22 cellular contexts compared by ENCODE assay signal in genomic region chr11:75631086-75631694, GRCh38. TPM values are rescaled to one million over a fixed set of nuclear protein-coding genes. Genes with fewer than 3 reads are reported as not detected.
"Had no signal": no experiment of that assay in that cellular context is flagged by ENCODE, and none has a peak within 500 bp of the region (broad histone marks: within the 10 kb centered on the region; RNA-seq: fewer than 3 reads in every experiment).

No MANE protein-coding gene starts in this region.

- H3K36me3 Mint-ChIP-seq: activated CD8-positive, alpha-beta memory T cell treated with anti-CD3 and anti-CD28 coated beads, Interleukin-2, amount 10 ng/mL, durations not matched to agents 7 days and 5 days; activated naive CD8-positive, alpha-beta T cell treated with anti-CD3 and anti-CD28 coated beads for 36 hours; mesothelial cell of epicardium; natural killer cell treated with Interleukin-12 subunit alpha and Interleukin-12 subunit beta and Interleukin-15 and Interleukin-18, amount 100 ng/mL, for 72 hours; WTC11 had no signal

- H3K9me3 Mint-ChIP-seq: activated CD4-positive, alpha-beta memory T cell treated with anti-CD3 and anti-CD28 coated beads, Interleukin-2, amount 10 ng/mL, durations not matched to agents 7 days and 5 days; activated naive CD8-positive, alpha-beta T cell treated with anti-CD3 and anti-CD28 coated beads for 36 hours; activated T-helper 17 cell treated with anti-CD3 and anti-CD28 coated beads, Interleukin-2, amount 50 U/mL, for 72 hours; immature natural killer cell; mesothelial cell of epicardium; natural killer cell treated with Interleukin-12 subunit alpha and Interleukin-12 subunit beta and Interleukin-15 and Interleukin-18, amount 100 ng/mL, for 72 hours; T-helper 2 cell treated with Interferon-gamma antibody and Interleukin-4, amounts not matched to agents 5 μg/mL and 100 μg/mL, for 36 hours; WTC11 had no signal

- H3K4me3 Mint-ChIP-seq: activated CD4-positive, alpha-beta memory T cell treated with anti-CD3 and anti-CD28 coated beads, Interleukin-2, amount 10 ng/mL, durations not matched to agents 7 days and 5 days; activated CD8-positive, alpha-beta memory T cell treated with anti-CD3 and anti-CD28 coated beads, Interleukin-2, amount 10 ng/mL, durations not matched to agents 7 days and 5 days; activated naive CD8-positive, alpha-beta T cell treated with anti-CD3 and anti-CD28 coated beads for 36 hours; activated T-helper 17 cell treated with anti-CD3 and anti-CD28 coated beads, Interleukin-2, amount 50 U/mL, for 72 hours; immature natural killer cell; mesothelial cell of epicardium; natural killer cell treated with Interleukin-12 subunit alpha and Interleukin-12 subunit beta and Interleukin-15 and Interleukin-18, amount 100 ng/mL, for 72 hours; T-helper 2 cell treated with Interferon-gamma antibody and Interleukin-4, amounts not matched to agents 5 μg/mL and 100 μg/mL, for 36 hours; WTC11 had no signal

- FAIRE-seq: endothelial cell of umbilical vein, TTC549 had no signal

- DNase-seq: activated CD4-positive, alpha-beta memory T cell treated with anti-CD3 and anti-CD28 coated beads, Interleukin-2, amount 10 ng/mL, durations not matched to agents 7 days and 5 days; activated CD4-positive, alpha-beta T cell treated with anti-CD3 and anti-CD28 coated beads for 4 hours; activated CD8-positive, alpha-beta memory T cell treated with anti-CD3 and anti-CD28 coated beads, Interleukin-2, amount 10 ng/mL, durations not matched to agents 7 days and 5 days; activated naive CD4-positive, alpha-beta T cell; activated naive CD8-positive, alpha-beta T cell treated with anti-CD3 and anti-CD28 coated beads for 36 hours; amygdala; dermis blood vessel endothelial cell; effector memory CD4-positive, alpha-beta T cell; immature natural killer cell; left cardiac atrium; nucleus accumbens; sigmoid colon; spleen; stimulated activated CD8-positive, alpha-beta memory T cell treated with anti-CD3 and anti-CD28 coated beads, Interleukin-4, amount 100 ng/mL, for 48 hours; stimulated activated naive CD4-positive, alpha-beta T cell had no signal

- H3K4me1 Mint-ChIP-seq: activated CD4-positive, alpha-beta memory T cell treated with anti-CD3 and anti-CD28 coated beads, Interleukin-2, amount 10 ng/mL, durations not matched to agents 7 days and 5 days; activated CD8-positive, alpha-beta memory T cell treated with anti-CD3 and anti-CD28 coated beads, Interleukin-2, amount 10 ng/mL, durations not matched to agents 7 days and 5 days; activated naive CD8-positive, alpha-beta T cell treated with anti-CD3 and anti-CD28 coated beads for 36 hours; activated T-helper 17 cell treated with anti-CD3 and anti-CD28 coated beads, Interleukin-2, amount 50 U/mL, for 72 hours; immature natural killer cell had no signal

- ATAC-seq: activated CD8-positive, alpha-beta memory T cell treated with anti-CD3 and anti-CD28 coated beads, Interleukin-2, amount 10 ng/mL, durations not matched to agents 7 days and 5 days; activated T-helper 17 cell treated with anti-CD3 and anti-CD28 coated beads, Interleukin-2, amount 50 U/mL, for 72 hours; left cardiac atrium; natural killer cell treated with Interleukin-12 subunit alpha and Interleukin-12 subunit beta and Interleukin-15 and Interleukin-18, amount 100 ng/mL, for 72 hours; WTC11 had no signal

- H3K27ac Mint-ChIP-seq: activated CD4-positive, alpha-beta memory T cell treated with anti-CD3 and anti-CD28 coated beads, Interleukin-2, amount 10 ng/mL, durations not matched to agents 7 days and 5 days; activated CD8-positive, alpha-beta memory T cell treated with anti-CD3 and anti-CD28 coated beads, Interleukin-2, amount 10 ng/mL, durations not matched to agents 7 days and 5 days; activated naive CD8-positive, alpha-beta T cell treated with anti-CD3 and anti-CD28 coated beads for 36 hours; activated T-helper 17 cell treated with anti-CD3 and anti-CD28 coated beads, Interleukin-2, amount 50 U/mL, for 72 hours; immature natural killer cell; mesothelial cell of epicardium; natural killer cell treated with Interleukin-12 subunit alpha and Interleukin-12 subunit beta and Interleukin-15 and Interleukin-18, amount 100 ng/mL, for 72 hours; T-helper 2 cell treated with Interferon-gamma antibody and Interleukin-4, amounts not matched to agents 5 μg/mL and 100 μg/mL, for 36 hours; WTC11 had no signal

RNA-seq across cellular contexts. Expression of gene MAP6, which starts 37.6 kb away (rescaled TPM):
- total RNA-seq: activated naive CD8-positive, alpha-beta T cell treated with anti-CD3 and anti-CD28 coated beads for 36 hours; endothelial cell of umbilical vein had no signal
